8 cellular contexts compared by ENCODE assay signal in genomic region chr16:53503270-53503911, GRCh38. TPM values are rescaled to one million over a fixed set of nuclear protein-coding genes. Genes with fewer than 3 reads are reported as not detected.
DNase-seq lines count a peak whose midpoint lies in the region; ATAC-seq lines count a peak whose summit lies in the region.

No MANE protein-coding gene starts in this region.

- DNase-seq in COLO829 (ENCODE audit: low spot score) (peak; percentile 93), HT-29 (ENCODE audit: low spot score) (peak; percentile 99), lung microvascular endothelial cell (ENCODE audit: low read depth in 2 of 2) (peak; percentile 100)
- DNase-seq in NK-92 treated with Interleukin-12 subunit alpha and Interleukin-12 subunit beta, amount 100 ng/mL, for 24 hours (lab: John Stamatoyannopoulos, UW): peak; percentile 99
- DNase-seq in activated CD8-positive, alpha-beta memory T cell treated with anti-CD3 and anti-CD28 coated beads for 4 hours (ENCODE audit: low read depth in 2 of 2): peak; percentile 99 to 100
- peak; percentile 99 for DNase-seq in effector CD8-positive, alpha-beta T cell (lab: John Stamatoyannopoulos, UW)
- DNase-seq in stimulated activated CD4-positive, alpha-beta T cell treated with anti-CD3 and anti-CD28 coated beads, TNF-alpha, amount 100 ng/mL, for 4 hours (ENCODE audit: low read depth in 3 of 3): peak; percentile 98 to 99 (median 99)

- peak; percentile 95 for ATAC-seq in GM21360 (IDR thresholded peaks at IDR 0.05; ENCODE audit: unreplicated experiment)

RNA-seq across cellular contexts. Expression of gene AKTIP, which starts 0.4 kb away (rescaled TPM):
- total RNA-seq in HT-29 (2014; rRNA removed; shearing (Covaris generic)): 15.7 and 21.4 TPM in 2 replicates
- 17.2 and 24.6 TPM in 2 replicates for total RNA-seq in lung microvascular endothelial cell

Comparison
In these comparisons a context has a peak if more than half of its experiments do, and no peak if none do; other contexts are left out.
1. Peak in every context shown above with its lines: DNase-seq and ATAC-seq.